ENCODE assay signal across 8 cellular contexts in the genomic region with DNA sequence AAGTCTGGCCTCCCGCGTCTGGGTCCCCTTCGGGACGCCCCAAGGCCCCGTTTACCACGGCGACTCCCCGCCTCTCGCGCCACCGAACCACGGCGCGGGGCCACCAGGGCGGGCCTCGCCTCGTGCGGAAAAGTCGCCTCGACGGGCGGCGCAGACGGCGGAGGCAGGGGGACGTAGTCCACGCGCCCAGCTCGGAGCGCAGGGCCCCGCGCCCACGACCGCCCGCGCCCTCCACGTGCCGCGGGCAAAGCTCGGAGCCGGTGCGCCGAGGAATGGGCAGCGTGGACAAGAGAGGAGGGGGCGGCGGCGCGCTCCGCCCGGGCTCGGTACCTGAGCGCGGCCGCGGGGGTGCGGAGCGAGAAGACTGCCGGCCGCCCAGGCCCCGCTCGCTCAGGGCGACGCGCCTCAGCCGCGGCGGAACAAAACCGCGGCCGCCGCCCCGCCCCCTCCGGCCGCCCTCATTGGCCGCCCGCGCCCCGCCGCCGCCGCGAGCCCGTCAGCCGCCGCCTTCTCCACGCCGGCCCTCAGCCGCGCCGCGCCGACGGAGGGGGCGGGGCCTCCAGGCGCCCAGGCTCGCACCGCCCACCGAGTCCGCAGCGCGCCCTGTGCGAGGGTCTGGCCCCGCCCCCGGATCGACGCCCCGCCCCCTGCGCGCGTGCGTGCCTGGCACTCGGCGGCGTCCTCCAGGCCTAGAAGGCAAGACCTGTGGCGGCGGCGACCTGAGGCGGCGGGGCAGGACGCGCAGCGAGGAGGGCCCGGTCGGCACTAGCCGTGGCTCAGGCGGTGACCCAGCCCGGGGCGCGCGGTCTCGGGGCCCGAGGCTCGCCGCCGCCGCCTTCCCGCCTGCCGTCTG. TPM values are rescaled to one million over a fixed set of nuclear protein-coding genes. Genes with fewer than 3 reads are reported as not detected.
DNase-seq lines count a peak whose midpoint lies in the region; ATAC-seq and TF ChIP-seq lines count a peak whose summit lies in the region.

A gene with protein sequence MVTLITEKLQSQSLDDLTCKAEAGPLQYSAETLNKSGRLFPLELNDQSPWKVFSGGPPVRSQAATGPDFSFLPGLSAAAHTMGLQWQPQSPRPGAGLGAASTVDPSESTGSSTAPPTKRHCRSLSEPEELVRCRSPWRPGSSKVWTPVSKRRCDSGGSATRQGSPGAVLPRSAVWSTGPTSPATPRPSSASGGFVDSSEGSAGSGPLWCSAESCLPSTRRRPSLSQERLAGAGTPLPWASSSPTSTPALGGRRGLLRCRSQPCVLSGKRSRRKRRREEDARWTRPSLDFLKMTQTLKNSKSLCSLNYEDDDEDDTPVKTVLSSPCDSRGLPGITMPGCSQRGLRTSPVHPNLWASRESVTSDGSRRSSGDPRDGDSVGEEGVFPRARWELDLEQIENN (minus strand): TSS at position 411 of the 853 bp plus-strand sequence. CDS start 15,572 bp downstream, outside the sequence.

- peaks cover 19% of the 10 kb centered on the region for H3K27me3 Mint-ChIP-seq in progenitor cell of endocrine pancreas

- peak; percentile 95 to 97 for ATAC-seq in left cardiac atrium
- peak; percentile 95 to 97 for ATAC-seq in upper lobe of left lung (ENCODE audit: low FRiP score in 2 of 2)

- H3K9me3 ChIP-seq in upper lobe of left lung: no peaks in the 10 kb centered on the region

- intact Hi-C loops in left cardiac atrium (cut with DNase I): no loop called here

- H3K4me1 Mint-ChIP-seq in progenitor cell of endocrine pancreas (ENCODE audit: low read depth): no peaks in the 10 kb centered on the region

- H3K9me3 Mint-ChIP-seq in progenitor cell of endocrine pancreas (ENCODE audit: low read depth): no peaks in the 10 kb centered on the region

- TF ChIP-seq EP300 in upper lobe of left lung (IDR thresholded peaks at IDR 0.05): no peak

- WGBS in upper lobe of left lung, 2 donors: 10 to 37% methylated on average over 7 to 8 of the region's 138 CpGs

- H3K4me3 Mint-ChIP-seq in progenitor cell of endocrine pancreas (ENCODE audit: low read depth): peak within 1 kb of the TSS; percentile 65

- no peaks in the 10 kb centered on the region for H3K27me3 ChIP-seq in upper lobe of left lung

- H3K27ac ChIP-seq in upper lobe of left lung: peak within 1 kb of the TSS; percentile 68 to 80 (median 76)

- H3K4me3 ChIP-seq in upper lobe of left lung: peak within 1 kb of the TSS; percentile 57 to 86 (median 78)

- no peak for TF ChIP-seq CTCF in GM10266 (IDR thresholded peaks at IDR 0.05; ENCODE audit: control insufficient read depth, insufficient read depth, low read depth, missing control alignments)
- no peak for TF ChIP-seq CTCF in progenitor cell of endocrine pancreas (IDR thresholded peaks at IDR 0.05; ENCODE audit: unreplicated experiment)
- TF ChIP-seq CTCF in upper lobe of left lung (IDR thresholded peaks at IDR 0.05): peak in 4 of 6 experiments; percentile 25 to 51 (median 36)

- CTCF ChIA-PET in HEK293T (lab: Yijun Ruan, JAX): interaction anchor here (0.7 kb wide), 1 partner anchor 34 kb away, joined by 3 read pairs; no protein-coding TSS in a partner anchor

- peak; percentile 99 for DNase-seq in GM10266 (ENCODE audit: extremely low spot score)
- peak; percentile 98 for DNase-seq in HEK293T (ENCODE audit: extremely low spot score)
- peak; percentile 76 for DNase-seq in NCI-H1048 (lab: John Stamatoyannopoulos, UW)
- DNase-seq in T-helper 1 cell: peak; percentile 84 to 90 (median 88)
- DNase-seq in amniotic epithelial cell (ENCODE audit: low read depth): peak; percentile 70
- peak; percentile 94 for DNase-seq in left cardiac atrium
- DNase-seq in progenitor cell of endocrine pancreas (ENCODE audit: low spot score, unreplicated experiment): peak; percentile 92
- peak; percentile 95 to 100 for DNase-seq in upper lobe of left lung

- H3K4me1 ChIP-seq in upper lobe of left lung: peaks cover 4 to 24% (median 11%) of the 10 kb centered on the region in 4 donors

- H3K27ac Mint-ChIP-seq in progenitor cell of endocrine pancreas: no peak within 1 kb of the TSS

- peak in 1 of 4 donors; percentile 52 for TF ChIP-seq POLR2A in upper lobe of left lung (IDR thresholded peaks at IDR 0.05)

- no peaks in the 10 kb centered on the region for H3K36me3 Mint-ChIP-seq in progenitor cell of endocrine pancreas (ENCODE audit: insufficient read depth)

- H3K36me3 ChIP-seq in upper lobe of left lung: no peaks in the 10 kb centered on the region

- POLR2A ChIA-PET in HEK293T (lab: Yijun Ruan, JAX): interaction anchor here (0.6 to 1.5 kb wide), 3 partner anchors 9 to 36 kb away, joined by 3 to 5 read pairs (median 3); no protein-coding TSS in a partner anchor

TF ChIP-seq in HEK293T, 16 proteins besides CTCF, POLR2A, EP300 and RAD21:
- TF ChIP-seq FOXK2 (IDR thresholded peaks at IDR 0.05) (no peak), L3MBTL2 (conservative IDR thresholded peaks at IDR 0.05) (peak; percentile 90)

RNA-seq across cellular contexts. Expression of the gene that starts here (rescaled TPM):
- total RNA-seq in left cardiac atrium: 1 to 10 TPM; 1.3 to 1.6 TPM
- 2.4 and 3.0 TPM in 2 replicates for total RNA-seq in progenitor cell of endocrine pancreas
- total RNA-seq in upper lobe of left lung: 10 to 100 TPM in 1 of 6 donors, 1 to 10 TPM in 4, under 1 TPM in 1; 0.59 to 17.8 (median 2.5) TPM

Comparison
In these comparisons a context has a peak if more than half of its experiments do, and no peak if none do; other contexts are left out.
1. Peak in every context shown above with its lines: DNase-seq, ATAC-seq, H3K4me3 ChIP-seq and H3K27ac ChIP-seq.
2. CTCF ChIP-seq: peak in upper lobe of left lung (4 of 6); none in GM10266 (single experiment) and progenitor cell of endocrine pancreas (single experiment).